ENCODE assay signal across 20 cellular contexts in genomic region chr10:58393317-58393716, GRCh38. TPM values are rescaled to one million over a fixed set of nuclear protein-coding genes. Genes with fewer than 3 reads are reported as not detected.
DNase-seq lines count a peak whose midpoint lies in the region; ATAC-seq and TF ChIP-seq lines count a peak whose summit lies in the region.
"Had no signal": no experiment of that assay in that cellular context is flagged by ENCODE, and none has a peak within 500 bp of the region (broad histone marks: within the 10 kb centered on the region; RNA-seq: fewer than 3 reads in every experiment).

No MANE protein-coding gene starts in this region.

- H3K27me3 ChIP-seq in brain microvascular endothelial cell (replicated peaks) (no peaks in the 10 kb centered on the region), spleen (replicated peaks in 1 of 7) (no peaks in the 10 kb centered on the region)
- H3K27me3 ChIP-seq: SJSA1, upper lobe of left lung had no signal

- no peak for TF ChIP-seq POLR2A in spleen (IDR thresholded peaks at IDR 0.05)

- H3K36me3 Mint-ChIP-seq in HFFc6 (ENCODE audit: low read depth), result peaks cover 21% of the 10 kb centered on the region; the same call in 1 of the 2 replicates
- peaks cover 75% of the 10 kb centered on the region for H3K36me3 Mint-ChIP-seq in activated T-helper 2 cell treated with anti-CD3 and anti-CD28 coated beads, Interferon-gamma antibody, Interleukin-2, Interleukin-4, amounts not matched to agents 10 μg/mL and 5 μg/mL and 100 μg/mL, durations not matched to agents 14 hours and 24 hours and 36 hours (ENCODE audit: low read depth)

- no peaks in the 10 kb centered on the region for H3K27me3 Mint-ChIP-seq in HFFc6 (ENCODE audit: insufficient read depth)
- no peaks in the 10 kb centered on the region for H3K27me3 Mint-ChIP-seq in activated T-helper 2 cell treated with anti-CD3 and anti-CD28 coated beads, Interferon-gamma antibody, Interleukin-2, Interleukin-4, amounts not matched to agents 10 μg/mL and 5 μg/mL and 100 μg/mL, durations not matched to agents 14 hours and 24 hours and 36 hours (ENCODE audit: low read depth)
- H3K27me3 Mint-ChIP-seq: stimulated activated naive B cell treated with anti-CD40 and anti-IgM and Interleukin-4, amounts not matched to agents 10 μg/mL and 1 μg/mL and 100 μg/mL, for 72 hours had no signal

- 81 to 95% (median 88%) methylated on average over 2 of the region's 2 CpGs for WGBS in spleen, 5 donors

- H3K9me3 ChIP-seq in spleen, result no peaks in the 10 kb centered on the region
- H3K9me3 ChIP-seq: Caco-2, SJSA1, upper lobe of left lung had no signal

- TF ChIP-seq CTCF in HFFc6 (IDR thresholded peaks at IDR 0.05) (peak; percentile 52), brain microvascular endothelial cell (IDR thresholded peaks at IDR 0.05; ENCODE audit: low read depth, low read length, missing control alignments) (peak; percentile 14), spleen (IDR thresholded peaks at IDR 0.05 in 8 of 11, conservative IDR thresholded peaks at IDR 0.05 in 3 of 11) (no peak)

- DNase-seq in ACHN (peak; percentile 20), HFFc6 (no peak), brain microvascular endothelial cell (no peak), globus pallidus (ENCODE audit: low spot score) (peak; percentile 54), hepatic stellate cell (ENCODE audit: low spot score) (no peak), spleen (no peak)
- no peak for DNase-seq in activated T-helper 2 cell treated with anti-CD3 and anti-CD28 coated beads, Interferon-gamma antibody, Interleukin-2, Interleukin-4, amounts not matched to agents 10 μg/mL and 5 μg/mL and 100 μg/mL, durations not matched to agents 14 hours and 24 hours and 36 hours (ENCODE audit: low spot score)
- DNase-seq: activated CD4-positive, alpha-beta T cell treated with anti-CD3 and anti-CD28 coated beads, Interleukin-2, amount 50 U/mL, for 4 hours; activated T-cell treated with anti-CD3 and anti-CD28 coated beads, Interleukin-2, amount 50 U/mL, for 4 hours; Caco-2; central memory CD4-positive, alpha-beta T cell; GF-D8; KBM-7; left cardiac atrium; posterior cingulate gyrus; stimulated activated naive B cell treated with anti-CD40 and anti-IgM and Interleukin-4, amounts not matched to agents 10 μg/mL and 1 μg/mL and 100 μg/mL, for 72 hours; upper lobe of left lung had no signal

- H3K4me3 Mint-ChIP-seq in HFFc6, result no peak overlapping the region
- no peak overlapping the region for H3K4me3 Mint-ChIP-seq in activated T-helper 2 cell treated with anti-CD3 and anti-CD28 coated beads, Interferon-gamma antibody, Interleukin-2, Interleukin-4, amounts not matched to agents 10 μg/mL and 5 μg/mL and 100 μg/mL, durations not matched to agents 14 hours and 24 hours and 36 hours (ENCODE audit: low read depth)
- H3K4me3 Mint-ChIP-seq: activated T-cell treated with anti-CD3 and anti-CD28 coated beads, Interleukin-2, amount 50 U/mL, for 4 hours; stimulated activated naive B cell treated with anti-CD40 and anti-IgM and Interleukin-4, amounts not matched to agents 10 μg/mL and 1 μg/mL and 100 μg/mL, for 72 hours had no signal

- intact Hi-C loops in activated T-helper 2 cell treated with anti-CD3 and anti-CD28 coated beads, Interferon-gamma antibody, Interleukin-2, Interleukin-4, amounts not matched to agents 10 μg/mL and 5 μg/mL and 100 μg/mL, durations not matched to agents 14 hours and 24 hours and 36 hours (cut with micrococcal nuclease), result no loop called here
- intact Hi-C loops in spleen (cut with DNase I; ENCODE audit: low total_unique reads), result no loop called here

- H3K27ac Mint-ChIP-seq in HFFc6, result no peak overlapping the region
- no peak overlapping the region for H3K27ac Mint-ChIP-seq in activated T-helper 2 cell treated with anti-CD3 and anti-CD28 coated beads, Interferon-gamma antibody, Interleukin-2, Interleukin-4, amounts not matched to agents 10 μg/mL and 5 μg/mL and 100 μg/mL, durations not matched to agents 14 hours and 24 hours and 36 hours
- H3K27ac Mint-ChIP-seq: stimulated activated naive B cell treated with anti-CD40 and anti-IgM and Interleukin-4, amounts not matched to agents 10 μg/mL and 1 μg/mL and 100 μg/mL, for 72 hours had no signal

- H3K4me1 Mint-ChIP-seq in HFFc6 (ENCODE audit: low read depth), result no peaks in the 10 kb centered on the region
- H3K4me1 Mint-ChIP-seq in activated T-helper 2 cell treated with anti-CD3 and anti-CD28 coated beads, Interferon-gamma antibody, Interleukin-2, Interleukin-4, amounts not matched to agents 10 μg/mL and 5 μg/mL and 100 μg/mL, durations not matched to agents 14 hours and 24 hours and 36 hours (ENCODE audit: low read depth), result peaks cover 25% of the 10 kb centered on the region

- peaks cover 0 to 34% (median 0%) of the 10 kb centered on the region in 6 donors for H3K4me1 ChIP-seq in spleen
- H3K4me1 ChIP-seq: Caco-2, SJSA1, upper lobe of left lung had no signal

- H3K36me3 ChIP-seq in brain microvascular endothelial cell (replicated peaks) (peaks cover 21% of the 10 kb centered on the region), spleen (peaks cover 2 to 100% (median 77%) of the 10 kb centered on the region in 6 donors)

- in situ Hi-C loops in ACHN (cut with HindIII; ENCODE audit: low pct_ligation_motif_present, low pct_unique_long_range_greater_than_20kb, low sequenced_read_pairs) (no loop called here), brain microvascular endothelial cell (cut with HindIII; ENCODE audit: low pct_ligation_motif_present, low sequenced_read_pairs) (no loop called here)

- H3K27ac ChIP-seq in brain microvascular endothelial cell (no peak overlapping the region), spleen (no peak overlapping the region)
- H3K27ac ChIP-seq: SJSA1, upper lobe of left lung had no signal

- ATAC-seq in GM21786 (IDR thresholded peaks at IDR 0.05; ENCODE audit: unreplicated experiment), result no peak
- ATAC-seq: activated T-cell treated with anti-CD3 and anti-CD28 coated beads, Interleukin-2, amount 50 U/mL, for 4 hours; left cardiac atrium; stimulated activated naive B cell treated with anti-CD40 and anti-IgM and Interleukin-4, amounts not matched to agents 10 μg/mL and 1 μg/mL and 100 μg/mL, for 72 hours had no signal

- H3K4me3 ChIP-seq in brain microvascular endothelial cell (ENCODE audit: low read depth, low read length), result no peak overlapping the region
- H3K4me3 ChIP-seq in spleen, result no peak overlapping the region
- H3K4me3 ChIP-seq: SJSA1, smooth muscle cell, upper lobe of left lung had no signal

- H3K9me3 Mint-ChIP-seq in HFFc6, result no peaks in the 10 kb centered on the region
- H3K9me3 Mint-ChIP-seq in activated T-helper 2 cell treated with anti-CD3 and anti-CD28 coated beads, Interferon-gamma antibody, Interleukin-2, Interleukin-4, amounts not matched to agents 10 μg/mL and 5 μg/mL and 100 μg/mL, durations not matched to agents 14 hours and 24 hours and 36 hours, result no peaks in the 10 kb centered on the region
- H3K9me3 Mint-ChIP-seq: activated T-cell treated with anti-CD3 and anti-CD28 coated beads, Interleukin-2, amount 50 U/mL, for 4 hours; stimulated activated naive B cell treated with anti-CD40 and anti-IgM and Interleukin-4, amounts not matched to agents 10 μg/mL and 1 μg/mL and 100 μg/mL, for 72 hours had no signal

RNA-seq across cellular contexts. Expression of gene TFAM, which starts 8.1 kb away (rescaled TPM):
- 10 to 100 TPM; 21.4 to 27.1 (median 26.0) TPM for total RNA-seq in HFFc6 (2021; fragmentation: NEBNext Ultra II Directional; extraction: Animal tissue kit (Norgen Biotek cat#: 25700))
- total RNA-seq in activated T-helper 2 cell treated with anti-CD3 and anti-CD28 coated beads, Interferon-gamma antibody, Interleukin-2, Interleukin-4, amounts not matched to agents 10 μg/mL and 5 μg/mL and 100 μg/mL, durations not matched to agents 14 hours and 24 hours and 36 hours, result 85.0 and 86.6 TPM in 2 replicates
- 10 to 100 TPM; 20.7 to 39.2 (median 37.0) TPM for total RNA-seq in spleen
- 10 to 100 TPM in 2 of 3 donors, 1 to 10 TPM in 1; 7.6 to 12.9 (median 12.0) TPM for polyA plus RNA-seq in spleen

RNA-seq across cellular contexts. Expression of gene UBE2D1, which starts 58.5 kb away (rescaled TPM):
- 10 to 100 TPM in 4 of 6 experiments, 1 to 10 TPM in 2; 8.1 to 11.3 (median 10.1) TPM for total RNA-seq in HFFc6 (2021; fragmentation: NEBNext Ultra II Directional; extraction: Animal tissue kit (Norgen Biotek cat#: 25700))
- 14.8 and 14.9 TPM in 2 replicates for total RNA-seq in activated T-helper 2 cell treated with anti-CD3 and anti-CD28 coated beads, Interferon-gamma antibody, Interleukin-2, Interleukin-4, amounts not matched to agents 10 μg/mL and 5 μg/mL and 100 μg/mL, durations not matched to agents 14 hours and 24 hours and 36 hours
- total RNA-seq in spleen, result 10 to 100 TPM; 23.8 to 34.6 (median 28.2) TPM
- 10 to 100 TPM; 13.5 to 17.5 (median 16.1) TPM for polyA plus RNA-seq in spleen

Comparison
In these comparisons a context has a peak if more than half of its experiments do, and no peak if none do; other contexts are left out.
1. DNase-seq: peak in ACHN (single experiment) and globus pallidus (single experiment); none in HFFc6 (single experiment), brain microvascular endothelial cell (single experiment), activated T-helper 2 cell treated with anti-CD3 and anti-CD28 coated beads, Interferon-gamma antibody, Interleukin-2, Interleukin-4, amounts not matched to agents 10 μg/mL and 5 μg/mL and 100 μg/mL, durations not matched to agents 14 hours and 24 hours and 36 hours (single experiment), hepatic stellate cell (single experiment) and spleen (single experiment).
2. CTCF ChIP-seq: peak in HFFc6 (single experiment) and brain microvascular endothelial cell (single experiment); none in spleen (0 of 11).